Comparison of ENCODE assay signal across 8 cellular contexts in genomic region chr19:5903054-5903501, GRCh38. TPM values are rescaled to one million over a fixed set of nuclear protein-coding genes. Genes with fewer than 3 reads are reported as not detected.
DNase-seq lines count a peak whose midpoint lies in the region; ATAC-seq, FAIRE-seq and TF ChIP-seq lines count a peak whose summit lies in the region.

No MANE protein-coding gene starts in this region.

- TF ChIP-seq CTCF in astrocyte (IDR thresholded peaks at IDR 0.05; ENCODE audit: insufficient read depth, low read depth, low read length): no peak
- no peak for TF ChIP-seq CTCF in HepG2 (CRISPR knock-in tag; IDR thresholded peaks at IDR 0.05)
- no peak for TF ChIP-seq CTCF in thyroid gland (IDR thresholded peaks at IDR 0.05)

- peaks cover 47% of the 10 kb centered on the region for H3K79me2 ChIP-seq in astrocyte (ENCODE audit: insufficient read depth, low read length)
- H3K79me2 ChIP-seq in HepG2 (ENCODE audit: insufficient read depth, low read length): peaks cover 45% of the 10 kb centered on the region

- CTCF ChIA-PET in HepG2 (lab: Yijun Ruan, JAX; ENCODE audit: low intra/inter-chr PET ratio, low total read pairs): no interaction called here

- H3K9me3 Mint-ChIP-seq in astrocyte (ENCODE audit: unreplicated experiment): no peaks in the 10 kb centered on the region

- peak overlapping the region; percentile 83 for H2AFZ ChIP-seq in astrocyte (ENCODE audit: low read depth, low read length)
- H2AFZ ChIP-seq in HepG2 (ENCODE audit: low read length): no peak overlapping the region

- POLR2A ChIA-PET in HepG2 (lab: Yijun Ruan, JAX): interaction anchor here (0.6 to 3.9 kb wide), 21 partner anchors 8 to 628 kb away, joined by 3 to 79 read pairs (median 7); partner anchors contain the start of genes CAPS, DUS3L, FUT6 and NRTN

- intact Hi-C loops in HepG2 (cut with micrococcal nuclease; ENCODE audit: unreplicated experiment): no loop called here
- intact Hi-C loops in thyroid gland (cut with DNase I): loop anchor here (5.0 kb wide), 1 partner anchor 111 kb away; the partner anchor contains the start of gene DUS3L

- TF ChIP-seq EP300 in HepG2 (IDR thresholded peaks at IDR 0.05; ENCODE audit: low read depth in 2 of 2, low read length in 2 of 2) (no peak), HepG2 (CRISPR knock-in tag; IDR thresholded peaks at IDR 0.05; ENCODE audit: borderline replicate concordance) (no peak)

- peaks cover 9% of the 10 kb centered on the region for H3K36me3 Mint-ChIP-seq in astrocyte (ENCODE audit: low read depth, unreplicated experiment)

- peak overlapping the region; percentile 98 for H3K27ac Mint-ChIP-seq in astrocyte (ENCODE audit: unreplicated experiment)

- H4K20me1 ChIP-seq in astrocyte (ENCODE audit: insufficient read depth, low read length): peaks cover 36% of the 10 kb centered on the region
- peaks cover 12% of the 10 kb centered on the region; the same call in 1 of the 2 replicates for H4K20me1 ChIP-seq in HepG2 (ENCODE audit: insufficient read depth, low read length)

- H3K27ac ChIP-seq in HUES6 (ENCODE audit: low read depth, low read length) (peak overlapping the region; percentile 95), astrocyte (ENCODE audit: low read depth, low read length) (peak overlapping the region; percentile 99), HepG2 (ENCODE audit: extremely low read length, insufficient read depth, low read length) (peak overlapping the region; percentile 98), thyroid gland (peak overlapping the region; percentile 61 to 88 (median 82))

- H3K27me3 Mint-ChIP-seq in astrocyte (ENCODE audit: low read depth, unreplicated experiment): no peaks in the 10 kb centered on the region

- no peak for FAIRE-seq in astrocyte (lab: Jason Lieb, UNC)
- FAIRE-seq in HepG2 (lab: Jason Lieb, UNC): no peak

- H3K9me3 ChIP-seq in HUES6 (ENCODE audit: control insufficient read depth, insufficient read depth, low read depth, low read length) (no peaks in the 10 kb centered on the region), astrocyte (ENCODE audit: insufficient read depth, low read depth, low read length) (no peaks in the 10 kb centered on the region), HepG2 (ENCODE audit: low read length) (no peaks in the 10 kb centered on the region), thyroid gland (no peaks in the 10 kb centered on the region)

- H3K27me3 ChIP-seq in HUES6 (ENCODE audit: control insufficient read depth, insufficient read depth, low read length): no peaks in the 10 kb centered on the region
- H3K27me3 ChIP-seq in astrocyte (ENCODE audit: insufficient read depth, low read length): no peaks in the 10 kb centered on the region
- H3K27me3 ChIP-seq in HepG2 (ENCODE audit: control insufficient read depth in 1 of 2, insufficient read depth in 2 of 2, low read length in 2 of 2): peaks cover 0 to 4% of the 10 kb centered on the region in 2 experiments; a peak in 1 of 5 replicates
- no peaks in the 10 kb centered on the region for H3K27me3 ChIP-seq in thyroid gland

- no peak for TF ChIP-seq POLR2A in HepG2 (IDR thresholded peaks at IDR 0.05; ENCODE audit: insufficient read depth in 1 of 2, low read depth in 2 of 2, low read length in 2 of 2)
- no peak for TF ChIP-seq POLR2A in thyroid gland (IDR thresholded peaks at IDR 0.05)

- in situ Hi-C loops in HepG2 (cut with HindIII; ENCODE audit: extremely low pct_ligation_motif_present, low pct_unique_long_range_greater_than_20kb): no loop called here

- peak overlapping the region; percentile 94 for H3K4me2 ChIP-seq in astrocyte (ENCODE audit: low read length)
- H3K4me2 ChIP-seq in HepG2 (ENCODE audit: low read depth, low read length): peak overlapping the region; percentile 81

- H3K4me3 ChIP-seq in HUES6 (ENCODE audit: low read depth, low read length) (peak overlapping the region; percentile 99), astrocyte (ENCODE audit: insufficient read depth, low read depth, low read length) (peak overlapping the region; percentile 95), HepG2 (replicated peaks in 1 of 3; ENCODE audit: insufficient read depth in 1 of 3, low read depth in 2 of 3, low read length in 3 of 3) (peak overlapping the region; percentile 78 to 100 (median 99)), thyroid gland (replicated peaks in 1 of 3) (peak overlapping the region; percentile 62 to 81 (median 69))

- DNase-seq in AG20443 (ENCODE audit: low spot score): peak; percentile 59
- DNase-seq in astrocyte (ENCODE audit: low read depth): peak; percentile 46
- DNase-seq in HepG2 (ENCODE audit: low spot score): no peak
- no peak for DNase-seq in thyroid gland
- no peak for DNase-seq in DMS79 (lab: John Stamatoyannopoulos, UW)
- no peak for DNase-seq in hippocampal formation (lab: John Stamatoyannopoulos, UW)
- no peak for DNase-seq in germinal center (ENCODE audit: low spot score)

- no peak for ATAC-seq in HepG2

- H3K4me3 Mint-ChIP-seq in astrocyte (ENCODE audit: unreplicated experiment): peak overlapping the region; percentile 99

- H3K9ac ChIP-seq in HUES6 (ENCODE audit: low read length) (peak overlapping the region; percentile 99), astrocyte (ENCODE audit: low read length) (peak overlapping the region; percentile 100), HepG2 (ENCODE audit: insufficient read depth, low read depth, low read length) (peak overlapping the region; percentile 100)

- TF ChIP-seq RAD21 in HepG2 (CRISPR knock-in tag; IDR thresholded peaks at IDR 0.05): no peak

- BruUV-seq in HepG2 (replicated peaks; lab: Mats Ljungman, UMichigan): TSS peak; percentile 70

- WGBS in HepG2 (ENCODE audit: low lambda C conversion rate): 0% methylated on average over 10 of the region's 12 CpGs
- 0 to 3% methylated on average over 10 to 12 of the region's 12 CpGs for WGBS in thyroid gland, 2 donors

- H3K4me1 ChIP-seq in HUES6 (ENCODE audit: control insufficient read depth, insufficient read depth, low read length) (no peaks in the 10 kb centered on the region), astrocyte (ENCODE audit: insufficient read depth, low read length) (peaks cover 15% of the 10 kb centered on the region), HepG2 (ENCODE audit: insufficient read depth, low read length) (peaks cover 51% of the 10 kb centered on the region), thyroid gland (peaks cover 16 to 25% of the 10 kb centered on the region in 2 donors)

- peaks cover 6% of the 10 kb centered on the region for H3K4me1 Mint-ChIP-seq in astrocyte (ENCODE audit: low read depth, unreplicated experiment)

- H3K36me3 ChIP-seq in HUES6 (ENCODE audit: control insufficient read depth, insufficient read depth, low read length): peaks cover 11% of the 10 kb centered on the region
- H3K36me3 ChIP-seq in astrocyte (ENCODE audit: insufficient read depth, low read length): peaks cover 5% of the 10 kb centered on the region
- peaks cover 0 to 13% of the 10 kb centered on the region in 2 experiments; a peak in 2 of 5 replicates for H3K36me3 ChIP-seq in HepG2 (replicated peaks in 1 of 2; ENCODE audit: control insufficient read depth in 1 of 2, insufficient read depth in 2 of 2, low read length in 2 of 2)
- no peaks in the 10 kb centered on the region for H3K36me3 ChIP-seq in thyroid gland

RNA-seq across cellular contexts. Expression of gene NDUFA11, which starts 0.5 kb away (rescaled TPM):
- total RNA-seq in astrocyte: 286 and 305 TPM in 2 replicates
- 378 and 396 TPM in 2 replicates for total RNA-seq in HepG2 (2016; rRNA removed; fragmentation: Illumina TruSeq; extraction: Trizol)
- total RNA-seq in HepG2 (2016; cell fraction: cytosol; rRNA removed; fragmentation: Illumina TruSeq; extraction: Trizol; ENCODE audit: low read depth): 206 and 277 TPM in 2 replicates
- 384 and 456 TPM in 2 replicates for total RNA-seq in HepG2 (2016; cell fraction: insoluble cytoplasmic fraction; rRNA removed; fragmentation: Illumina TruSeq; extraction: Trizol)
- 192 and 280 TPM in 2 replicates for total RNA-seq in HepG2 (2016; cell fraction: membrane; rRNA removed; fragmentation: Illumina TruSeq; extraction: Trizol)
- 124 and 130 TPM in 2 replicates for total RNA-seq in HepG2 (2016; cell fraction: nucleus; rRNA removed; fragmentation: Illumina TruSeq; extraction: Trizol)
- 286 and 302 TPM in 2 replicates for polyA plus RNA-seq in HepG2 (2011; rRNA removed)
- 407 and 879 TPM in 2 replicates for polyA plus RNA-seq in HepG2 (2011; cell fraction: cytosol; rRNA removed)
- 341 and 384 TPM in 2 replicates for polyA plus RNA-seq in HepG2 (2011; cell fraction: nucleus; rRNA removed)
- 182 and 188 TPM in 2 replicates for polyA plus RNA-seq in HepG2 (2012)
- polyA plus RNA-seq in HepG2 (2016; cell fraction: cytosol; fragmentation: Illumina TruSeq; extraction: Trizol; ENCODE audit: low read depth): 245 and 314 TPM in 2 replicates
- polyA plus RNA-seq in HepG2 (2016; cell fraction: insoluble cytoplasmic fraction; fragmentation: Illumina TruSeq; extraction: Trizol; ENCODE audit: low read depth): 420 and 459 TPM in 2 replicates
- polyA plus RNA-seq in HepG2 (2016; cell fraction: membrane; fragmentation: Illumina TruSeq; extraction: Trizol; ENCODE audit: low read depth): 204 and 246 TPM in 2 replicates
- polyA plus RNA-seq in HepG2 (2016; cell fraction: nucleus; fragmentation: Illumina TruSeq; extraction: Trizol; ENCODE audit: insufficient read depth, low read depth): 232 and 235 TPM in 2 replicates
- polyA minus RNA-seq in HepG2 (2011; rRNA and poly(A)+ RNA removed; ENCODE audit: low replicate concordance): 32.1 and 88.3 TPM in 2 replicates
- 38.6 and 41.0 TPM in 2 replicates for polyA minus RNA-seq in HepG2 (2011; cell fraction: cytosol; rRNA and poly(A)+ RNA removed)
- polyA minus RNA-seq in HepG2 (2011; cell fraction: nucleus; rRNA and poly(A)+ RNA removed): 16.5 and 21.2 TPM in 2 replicates
- 100 to 1,000 TPM; 115 to 325 (median 195) TPM for total RNA-seq in thyroid gland

RNA-seq across cellular contexts. Expression of gene VMAC, which starts 1.6 kb away (rescaled TPM):
- total RNA-seq in astrocyte: 3.9 and 4.2 TPM in 2 replicates
- 1.2 and 2.4 TPM in 2 replicates for total RNA-seq in HepG2 (2016; rRNA removed; fragmentation: Illumina TruSeq; extraction: Trizol)
- total RNA-seq in HepG2 (2016; cell fraction: cytosol; rRNA removed; fragmentation: Illumina TruSeq; extraction: Trizol; ENCODE audit: low read depth): 1.2 and 2.0 TPM in 2 replicates
- 1.1 and 2.6 TPM in 2 replicates for total RNA-seq in HepG2 (2016; cell fraction: insoluble cytoplasmic fraction; rRNA removed; fragmentation: Illumina TruSeq; extraction: Trizol)
- 1.6 and 2.0 TPM in 2 replicates for total RNA-seq in HepG2 (2016; cell fraction: membrane; rRNA removed; fragmentation: Illumina TruSeq; extraction: Trizol)
- 2.4 and 2.8 TPM in 2 replicates for total RNA-seq in HepG2 (2016; cell fraction: nucleus; rRNA removed; fragmentation: Illumina TruSeq; extraction: Trizol)
- polyA plus RNA-seq in HepG2 (2011; rRNA removed): 2.4 and 3.1 TPM in 2 replicates
- 1.3 and 1.9 TPM in 2 replicates for polyA plus RNA-seq in HepG2 (2011; cell fraction: cytosol; rRNA removed)
- 12.9 and 13.7 TPM in 2 replicates for polyA plus RNA-seq in HepG2 (2011; cell fraction: nucleus; rRNA removed)
- 0.61 and 1.0 TPM in 2 replicates for polyA plus RNA-seq in HepG2 (2012)
- 0.49 and 0.65 TPM in 2 replicates for polyA plus RNA-seq in HepG2 (2016; cell fraction: cytosol; fragmentation: Illumina TruSeq; extraction: Trizol; ENCODE audit: low read depth)
- polyA plus RNA-seq in HepG2 (2016; cell fraction: insoluble cytoplasmic fraction; fragmentation: Illumina TruSeq; extraction: Trizol; ENCODE audit: low read depth): 0.78 and 1.4 TPM in 2 replicates
- 0.82 and 0.91 TPM in 2 replicates for polyA plus RNA-seq in HepG2 (2016; cell fraction: membrane; fragmentation: Illumina TruSeq; extraction: Trizol; ENCODE audit: low read depth)
- 4.8 and 5.0 TPM in 2 replicates for polyA plus RNA-seq in HepG2 (2016; cell fraction: nucleus; fragmentation: Illumina TruSeq; extraction: Trizol; ENCODE audit: insufficient read depth, low read depth)
- polyA minus RNA-seq in HepG2 (2011; rRNA and poly(A)+ RNA removed; ENCODE audit: low replicate concordance): 0.33 and 2.8 TPM in 2 replicates
- 0.59 and 1.2 TPM in 2 replicates for polyA minus RNA-seq in HepG2 (2011; cell fraction: cytosol; rRNA and poly(A)+ RNA removed)
- 3.7 and 4.2 TPM in 2 replicates for polyA minus RNA-seq in HepG2 (2011; cell fraction: nucleus; rRNA and poly(A)+ RNA removed)
- 10 to 100 TPM; 14.3 to 27.2 (median 17.8) TPM for total RNA-seq in thyroid gland

RNA-seq across cellular contexts. Expression of gene CAPS, which starts 11.0 kb away (rescaled TPM):
- 6.2 and 7.2 TPM in 2 replicates for total RNA-seq in astrocyte
- 1.7 and 3.1 TPM in 2 replicates for total RNA-seq in HepG2 (2016; rRNA removed; fragmentation: Illumina TruSeq; extraction: Trizol)
- 0.40 and 0.53 TPM in 2 replicates for total RNA-seq in HepG2 (2016; cell fraction: cytosol; rRNA removed; fragmentation: Illumina TruSeq; extraction: Trizol; ENCODE audit: low read depth)
- 1.1 and 3.0 TPM in 2 replicates for total RNA-seq in HepG2 (2016; cell fraction: insoluble cytoplasmic fraction; rRNA removed; fragmentation: Illumina TruSeq; extraction: Trizol)
- total RNA-seq in HepG2 (2016; cell fraction: membrane; rRNA removed; fragmentation: Illumina TruSeq; extraction: Trizol): 1.2 and 1.4 TPM in 2 replicates
- 2.6 and 2.9 TPM in 2 replicates for total RNA-seq in HepG2 (2016; cell fraction: nucleus; rRNA removed; fragmentation: Illumina TruSeq; extraction: Trizol)
- polyA plus RNA-seq in HepG2 (2011; rRNA removed): 3.1 and 4.5 TPM in 2 replicates
- 2.9 and 3.5 TPM in 2 replicates for polyA plus RNA-seq in HepG2 (2011; cell fraction: cytosol; rRNA removed)
- 19.5 and 22.9 TPM in 2 replicates for polyA plus RNA-seq in HepG2 (2011; cell fraction: nucleus; rRNA removed)
- polyA plus RNA-seq in HepG2 (2012): 1.8 and 1.9 TPM in 2 replicates
- 0.40 and 0.43 TPM in 2 replicates for polyA plus RNA-seq in HepG2 (2016; cell fraction: cytosol; fragmentation: Illumina TruSeq; extraction: Trizol; ENCODE audit: low read depth)
- 1.1 and 1.4 TPM in 2 replicates for polyA plus RNA-seq in HepG2 (2016; cell fraction: insoluble cytoplasmic fraction; fragmentation: Illumina TruSeq; extraction: Trizol; ENCODE audit: low read depth)
- 0.61 and 0.87 TPM in 2 replicates for polyA plus RNA-seq in HepG2 (2016; cell fraction: membrane; fragmentation: Illumina TruSeq; extraction: Trizol; ENCODE audit: low read depth)
- polyA plus RNA-seq in HepG2 (2016; cell fraction: nucleus; fragmentation: Illumina TruSeq; extraction: Trizol; ENCODE audit: insufficient read depth, low read depth): 10.1 and 13.8 TPM in 2 replicates
- 0.28 and 3.1 TPM in 2 replicates for polyA minus RNA-seq in HepG2 (2011; rRNA and poly(A)+ RNA removed; ENCODE audit: low replicate concordance)
- polyA minus RNA-seq in HepG2 (2011; cell fraction: cytosol; rRNA and poly(A)+ RNA removed): 0.40 and 1.1 TPM in 2 replicates
- polyA minus RNA-seq in HepG2 (2011; cell fraction: nucleus; rRNA and poly(A)+ RNA removed): 3.0 and 3.1 TPM in 2 replicates
- 10 to 100 TPM in 3 of 4 donors, 1 to 10 TPM in 1; 9.0 to 48.8 (median 26.3) TPM for total RNA-seq in thyroid gland

RNA-seq across cellular contexts. Expression of gene FUT5, which starts 32.7 kb away (rescaled TPM):
- total RNA-seq in astrocyte: 0.30 and 0.41 TPM in 2 replicates
- not detected in 2 replicates for total RNA-seq in HepG2 (2016; rRNA removed; fragmentation: Illumina TruSeq; extraction: Trizol)
- total RNA-seq in HepG2 (2016; cell fraction: cytosol; rRNA removed; fragmentation: Illumina TruSeq; extraction: Trizol; ENCODE audit: low read depth): not detected in 2 replicates
- not detected in 2 replicates for total RNA-seq in HepG2 (2016; cell fraction: insoluble cytoplasmic fraction; rRNA removed; fragmentation: Illumina TruSeq; extraction: Trizol)
- not detected in 2 replicates for total RNA-seq in HepG2 (2016; cell fraction: membrane; rRNA removed; fragmentation: Illumina TruSeq; extraction: Trizol)
- not detected in 2 replicates for total RNA-seq in HepG2 (2016; cell fraction: nucleus; rRNA removed; fragmentation: Illumina TruSeq; extraction: Trizol)
- 0.03 and 0.10 TPM in 2 replicates for polyA plus RNA-seq in HepG2 (2011; rRNA removed)
- 0.03 and 0.05 TPM in 2 replicates for polyA plus RNA-seq in HepG2 (2011; cell fraction: cytosol; rRNA removed)
- polyA plus RNA-seq in HepG2 (2011; cell fraction: nucleus; rRNA removed): 0.45 and 0.69 TPM in 2 replicates
- 0.35 TPM in 1 of 2 replicates, not detected in the other for polyA plus RNA-seq in HepG2 (2012)
- not detected in 2 replicates for polyA plus RNA-seq in HepG2 (2016; cell fraction: cytosol; fragmentation: Illumina TruSeq; extraction: Trizol; ENCODE audit: low read depth)
- not detected in 2 replicates for polyA plus RNA-seq in HepG2 (2016; cell fraction: insoluble cytoplasmic fraction; fragmentation: Illumina TruSeq; extraction: Trizol; ENCODE audit: low read depth)
- polyA plus RNA-seq in HepG2 (2016; cell fraction: membrane; fragmentation: Illumina TruSeq; extraction: Trizol; ENCODE audit: low read depth): not detected in 2 replicates
- polyA plus RNA-seq in HepG2 (2016; cell fraction: nucleus; fragmentation: Illumina TruSeq; extraction: Trizol; ENCODE audit: insufficient read depth, low read depth): 0.32 TPM in 1 of 2 replicates, not detected in the other
- polyA minus RNA-seq in HepG2 (2011; rRNA and poly(A)+ RNA removed; ENCODE audit: low replicate concordance): 0.08 and 0.14 TPM in 2 replicates
- not detected in 2 replicates for polyA minus RNA-seq in HepG2 (2011; cell fraction: cytosol; rRNA and poly(A)+ RNA removed)
- polyA minus RNA-seq in HepG2 (2011; cell fraction: nucleus; rRNA and poly(A)+ RNA removed): 1.1 and 1.4 TPM in 2 replicates
- not detected for total RNA-seq in thyroid gland

RNA-seq across cellular contexts. Expression of gene FUT3, which starts 51.8 kb away (rescaled TPM):
- total RNA-seq in astrocyte (0.14 and 0.84 TPM in 2 replicates), HepG2 (2016; rRNA removed; fragmentation: Illumina TruSeq; extraction: Trizol) (0.20 and 0.53 TPM in 2 replicates), thyroid gland (under 1 TPM in 1 of 4 donors, not detected in 3; 0.13 TPM)
- total RNA-seq in HepG2 (2016; cell fraction: cytosol; rRNA removed; fragmentation: Illumina TruSeq; extraction: Trizol; ENCODE audit: low read depth): 0.10 TPM in 1 of 2 replicates, not detected in the other
- 0.39 TPM in 1 of 2 replicates, not detected in the other for total RNA-seq in HepG2 (2016; cell fraction: insoluble cytoplasmic fraction; rRNA removed; fragmentation: Illumina TruSeq; extraction: Trizol)
- 0.14 and 0.15 TPM in 2 replicates for total RNA-seq in HepG2 (2016; cell fraction: membrane; rRNA removed; fragmentation: Illumina TruSeq; extraction: Trizol)
- 0.34 TPM in 1 of 2 replicates, not detected in the other for total RNA-seq in HepG2 (2016; cell fraction: nucleus; rRNA removed; fragmentation: Illumina TruSeq; extraction: Trizol)
- polyA plus RNA-seq in HepG2 (2011; rRNA removed): 1.1 and 1.6 TPM in 2 replicates
- polyA plus RNA-seq in HepG2 (2011; cell fraction: cytosol; rRNA removed): 0.74 and 0.86 TPM in 2 replicates
- 0.96 and 1.5 TPM in 2 replicates for polyA plus RNA-seq in HepG2 (2011; cell fraction: nucleus; rRNA removed)
- polyA plus RNA-seq in HepG2 (2012): 0.52 and 2.4 TPM in 2 replicates
- 0.07 TPM in 1 of 2 replicates, not detected in the other for polyA plus RNA-seq in HepG2 (2016; cell fraction: cytosol; fragmentation: Illumina TruSeq; extraction: Trizol; ENCODE audit: low read depth)
- polyA plus RNA-seq in HepG2 (2016; cell fraction: insoluble cytoplasmic fraction; fragmentation: Illumina TruSeq; extraction: Trizol; ENCODE audit: low read depth): 0.12 and 0.23 TPM in 2 replicates
- 0.17 TPM in 1 of 2 replicates, not detected in the other for polyA plus RNA-seq in HepG2 (2016; cell fraction: membrane; fragmentation: Illumina TruSeq; extraction: Trizol; ENCODE audit: low read depth)
- 0.57 and 0.83 TPM in 2 replicates for polyA plus RNA-seq in HepG2 (2016; cell fraction: nucleus; fragmentation: Illumina TruSeq; extraction: Trizol; ENCODE audit: insufficient read depth, low read depth)
- 0.80 TPM in 1 of 2 replicates, not detected in the other for polyA minus RNA-seq in HepG2 (2011; rRNA and poly(A)+ RNA removed; ENCODE audit: low replicate concordance)
- 0.69 TPM in 1 of 2 replicates, not detected in the other for polyA minus RNA-seq in HepG2 (2011; cell fraction: cytosol; rRNA and poly(A)+ RNA removed)
- 0.26 and 2.9 TPM in 2 replicates for polyA minus RNA-seq in HepG2 (2011; cell fraction: nucleus; rRNA and poly(A)+ RNA removed)

Comparison
In these comparisons a context has a peak if more than half of its experiments do, and no peak if none do; other contexts are left out.
1. DNase-seq: peak in AG20443 (single experiment) and astrocyte (single experiment); none in HepG2 (single experiment), thyroid gland (0 of 2), DMS79 (single experiment), hippocampal formation (0 of 2) and germinal center (single experiment).
2. Peak in every context shown above with its lines, with median percentiles within 50 percentile points of each other: H3K27ac ChIP-seq, H3K4me3 ChIP-seq and H3K9ac ChIP-seq.